In the genomic region with DNA sequence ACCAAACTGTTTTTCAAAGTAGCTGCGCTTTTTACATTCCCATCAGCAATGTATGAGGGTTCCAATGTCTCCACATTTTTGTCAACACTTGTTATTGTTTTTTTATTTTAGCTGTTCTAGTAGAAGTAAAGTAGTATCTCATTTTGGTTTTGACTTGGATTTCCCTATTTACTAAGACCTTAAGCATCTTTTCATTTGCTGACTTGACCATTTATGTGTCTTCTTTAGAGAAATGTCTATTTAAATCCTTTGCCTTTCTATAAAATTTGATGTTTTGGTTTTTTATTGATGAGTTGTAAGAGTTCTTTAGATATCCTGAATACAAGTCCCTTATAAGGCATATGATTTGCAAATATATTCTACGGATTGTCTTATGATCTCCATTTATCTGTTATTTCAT, we compare ENCODE assay signal across 28 cellular contexts.
"Had no signal": no experiment of that assay in that cellular context is flagged by ENCODE, and none has a peak within 500 bp of the region (broad histone marks: within the 10 kb centered on the region; RNA-seq: fewer than 3 reads in every experiment).

No MANE protein-coding gene starts in this region.

- H3K4me3 ChIP-seq: neural progenitor cell, ovary, psoas muscle, skin epidermis, smooth muscle cell, spleen, suprapubic skin, testis, tibial artery, transverse colon, upper lobe of right lung, uterus had no signal

- H3K9me3 ChIP-seq: ovary, psoas muscle, suprapubic skin, testis, transverse colon, upper lobe of right lung had no signal

- H3K4me2 ChIP-seq: neural progenitor cell, smooth muscle cell had no signal

- H2AFZ ChIP-seq: neural progenitor cell, parathyroid adenoma had no signal

- H3K36me3 ChIP-seq: neural progenitor cell, ovary, spleen, suprapubic skin, tibial artery, transverse colon, upper lobe of right lung, uterus had no signal

- DNase-seq: natural killer cell; occipital lobe; ovary; posterior cingulate gyrus; psoas muscle; right cardiac atrium; spleen; stimulated activated CD4-positive, alpha-beta T cell treated with anti-CD3 and anti-CD28 coated beads, Interleukin-12 subunit alpha, Interleukin-12 subunit beta, amount 100 ng/mL, for 4 hours; stimulated activated CD4-positive, alpha-beta T cell treated with anti-CD3 and anti-CD28 coated beads, Interleukin-1b, Interleukin-23, amount 100 ng/mL, for 48 hours; stimulated activated CD4-positive, alpha-beta T cell treated with anti-CD3 and anti-CD28 coated beads, Interleukin-4, amount 100 ng/mL, for 1 hour; stimulated activated CD4-positive, alpha-beta T cell treated with anti-CD3 and anti-CD28 coated beads, Interleukin-4, amount 100 ng/mL, for 4 hours; stimulated activated CD8-positive, alpha-beta memory T cell treated with anti-CD3 and anti-CD28 coated beads, Interleukin-4, amount 100 ng/mL, for 48 hours; stimulated activated naive CD4-positive, alpha-beta T cell; stimulated activated naive CD8-positive, alpha-beta T cell treated with anti-CD3 and anti-CD28 coated beads, Interleukin-15, amount 100 ng/mL, for 72 hours; stimulated activated naive CD8-positive, alpha-beta T cell treated with anti-CD3 and anti-CD28 coated beads, Interleukin-15, Interleukin-2, amounts not matched to agents 100 U/mL and 50 U/mL, for 24 hours; substantia nigra; testis; tibial artery; transverse colon; upper lobe of right lung; uterus had no signal

- ATAC-seq: natural killer cell; psoas muscle; right cardiac atrium; sciatic nerve; stimulated activated memory B cell treated with anti-CD40 and anti-IgM and Interleukin-4, amounts not matched to agents 10 μg/mL and 1 μg/mL and 100 μg/mL, for 72 hours; stimulated activated naive CD8-positive, alpha-beta T cell treated with anti-CD3 and anti-CD28 coated beads, Interleukin-15, amount 100 ng/mL, for 72 hours; stimulated activated naive CD8-positive, alpha-beta T cell treated with anti-CD3 and anti-CD28 coated beads, Interleukin-15, Interleukin-2, amounts not matched to agents 100 U/mL and 50 U/mL, for 24 hours; upper lobe of right lung had no signal

- H3K9ac ChIP-seq: neural progenitor cell, parathyroid adenoma had no signal

- H3K79me2 ChIP-seq: parathyroid adenoma had no signal

- H3K27ac ChIP-seq: neural progenitor cell, ovary, parathyroid adenoma, psoas muscle, skin epidermis, spleen, suprapubic skin, testis, tibial artery, transverse colon, upper lobe of right lung, uterus had no signal

- H3K27me3 ChIP-seq: neural progenitor cell, ovary, spleen, suprapubic skin, testis, tibial artery, transverse colon, upper lobe of right lung, uterus had no signal

- H3K4me1 ChIP-seq: neural progenitor cell, parathyroid adenoma, psoas muscle, spleen, suprapubic skin, testis, tibial artery, transverse colon, upper lobe of right lung, uterus had no signal
